In genomic region chr10:19872504-19873271, GRCh38 we compare ENCODE assay signal across 17 cellular contexts. TPM values are rescaled to one million over a fixed set of nuclear protein-coding genes. Genes with fewer than 3 reads are reported as not detected.
"Had no signal": no experiment of that assay in that cellular context is flagged by ENCODE, and none has a peak within 500 bp of the region (broad histone marks: within the 10 kb centered on the region; RNA-seq: fewer than 3 reads in every experiment).

No MANE protein-coding gene starts in this region.

- H3K79me2 ChIP-seq: hepatocyte had no signal

- H3K27ac ChIP-seq: ascending aorta, hepatocyte, ovary had no signal

- ATAC-seq: activated CD8-positive, alpha-beta T cell treated with anti-CD3 and anti-CD28 coated beads, Interleukin-2, amount 10 ng/mL, durations not matched to agents 7 days and 5 days; activated T-cell treated with anti-CD3 and anti-CD28 coated beads, Interleukin-2, amount 50 U/mL, for 4 hours; mucosa of descending colon; naive thymus-derived CD4-positive, alpha-beta T cell; stimulated activated memory B cell treated with anti-CD40 and anti-IgM and Interleukin-4, amounts not matched to agents 10 μg/mL and 1 μg/mL and 100 μg/mL, for 72 hours had no signal

- H3K4me2 ChIP-seq: hepatocyte had no signal

- H3K27me3 ChIP-seq: ascending aorta, esophagus muscularis mucosa, hepatocyte, ovary had no signal

- H3K36me3 ChIP-seq: ascending aorta, esophagus muscularis mucosa, ovary had no signal

- DNase-seq: activated B cell treated with CpG ODN at 0.5 μM for 24 hours; activated CD4-positive, alpha-beta T cell treated with anti-CD3 and anti-CD28 coated beads for 48 hours; activated CD8-positive, alpha-beta T cell treated with anti-CD3 and anti-CD28 coated beads, Interleukin-2, amount 10 ng/mL, durations not matched to agents 7 days and 5 days; activated naive CD4-positive, alpha-beta T cell treated with anti-CD3 and anti-CD28 coated beads for 36 hours; activated T-cell treated with anti-CD3 and anti-CD28 coated beads, Interleukin-2, amount 50 U/mL, for 4 hours; effector CD4-positive, alpha-beta T cell; mucosa of descending colon; naive thymus-derived CD4-positive, alpha-beta T cell; ovary; small intestine; stimulated activated CD4-positive, alpha-beta T cell treated with anti-CD3 and anti-CD28 coated beads, Interleukin-4, amount 100 ng/mL, for 24 hours; T-helper 1 cell; T-helper 9 cell had no signal

- H3K4me3 ChIP-seq: ascending aorta, esophagus muscularis mucosa, hepatocyte, mucosa of descending colon, ovary had no signal

- H3K9me3 ChIP-seq: ascending aorta, esophagus muscularis mucosa, mucosa of descending colon, ovary had no signal

- H2AFZ ChIP-seq: hepatocyte had no signal

RNA-seq across cellular contexts. Expression of gene PLXDC2, which starts 56.5 kb away (rescaled TPM):
- total RNA-seq: activated naive CD4-positive, alpha-beta T cell treated with anti-CD3 and anti-CD28 coated beads for 36 hours had no signal
- polyA plus RNA-seq: naive thymus-derived CD4-positive, alpha-beta T cell had no signal
